In the genomic region with DNA sequence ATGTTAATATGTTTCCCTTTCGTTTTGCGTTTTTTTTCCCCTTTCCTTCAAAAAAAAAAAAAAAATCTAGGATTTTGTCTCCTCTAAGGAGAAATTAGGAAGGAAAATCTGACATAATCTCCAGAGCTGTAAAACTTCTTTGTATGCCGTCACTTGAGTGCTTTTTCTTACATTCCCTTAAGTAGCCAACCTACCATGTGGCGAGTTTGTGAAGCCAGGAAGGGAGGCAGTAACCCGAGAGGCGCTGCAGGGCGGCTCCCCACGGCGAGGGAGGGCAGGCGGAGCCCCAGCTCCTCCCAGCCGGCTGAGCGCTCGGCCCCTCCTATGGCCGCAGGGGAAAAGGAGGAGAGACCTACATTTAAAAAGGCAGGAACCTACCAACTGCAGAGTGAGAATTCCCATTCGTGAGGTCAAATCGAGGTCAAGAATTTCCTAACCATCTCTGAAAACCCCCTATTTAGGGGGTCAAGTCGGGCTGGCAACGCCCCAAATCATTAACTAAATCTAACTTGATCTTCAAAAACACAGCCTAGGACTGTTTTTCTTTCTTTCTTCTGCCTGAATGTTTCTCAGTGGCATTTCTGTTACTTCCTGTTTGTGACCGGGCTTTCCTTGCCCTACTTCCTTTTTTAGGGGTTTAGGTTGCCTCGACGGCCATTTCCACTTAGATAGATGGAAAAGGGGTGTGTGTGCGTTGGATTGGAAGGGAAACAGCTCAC, we compare ENCODE assay signal across 8 cellular contexts.
DNase-seq lines count a peak whose midpoint lies in the region; ATAC-seq and TF ChIP-seq lines count a peak whose summit lies in the region.

No MANE protein-coding gene starts in this region.

- H3K79me2 ChIP-seq in neural progenitor cell (ENCODE audit: low read depth) = no peaks in the 10 kb centered on the region

- peaks cover 15% of the 10 kb centered on the region for H3F3A ChIP-seq in neural progenitor cell (ENCODE audit: low read depth)

- no peaks in the 10 kb centered on the region for H3K36me3 ChIP-seq in RWPE2 (ENCODE audit: low read depth)
- H3K36me3 ChIP-seq in neural progenitor cell = no peaks in the 10 kb centered on the region
- no peaks in the 10 kb centered on the region for H3K36me3 ChIP-seq in subcutaneous abdominal adipose tissue (ENCODE audit: control insufficient read depth in 5 of 5, insufficient read depth in 5 of 5, low read length in 5 of 5)

- H3K27ac Mint-ChIP-seq in neural progenitor cell = peak overlapping the region; percentile 17

- no peaks in the 10 kb centered on the region for H3K27me3 ChIP-seq in RWPE2 (ENCODE audit: insufficient read depth, poor library complexity, severe bottlenecking)
- no peaks in the 10 kb centered on the region for H3K27me3 ChIP-seq in neural progenitor cell
- no peaks in the 10 kb centered on the region for H3K27me3 ChIP-seq in subcutaneous abdominal adipose tissue (ENCODE audit: control insufficient read depth in 5 of 5, insufficient read depth in 4 of 5, low read length in 5 of 5)

- H3K9me3 ChIP-seq in RWPE2 (ENCODE audit: severe bottlenecking) = no peaks in the 10 kb centered on the region
- no peaks in the 10 kb centered on the region for H3K9me3 ChIP-seq in neural progenitor cell (ENCODE audit: low read depth)
- H3K9me3 ChIP-seq in subcutaneous abdominal adipose tissue (ENCODE audit: control insufficient read depth in 5 of 5, low read length in 5 of 5) = no peaks in the 10 kb centered on the region

- peaks cover 3% of the 10 kb centered on the region for H3K9me3 Mint-ChIP-seq in neural progenitor cell

- peak overlapping the region; percentile 44 for H3K4me3 Mint-ChIP-seq in neural progenitor cell

- peaks cover 27% of the 10 kb centered on the region for H3K4me1 Mint-ChIP-seq in neural progenitor cell

- DNase-seq in ELF-1 (ENCODE audit: low read depth, low spot score) (peak; percentile 98), H4 (ENCODE audit: low spot score) (peak; percentile 98), LHCN-M2 (ENCODE audit: low read depth) (peak; percentile 96), RWPE2 (ENCODE audit: low spot score) (peak; percentile 95), foreskin fibroblast (peak; percentile 96 to 98), neural progenitor cell (ENCODE audit: low spot score) (peak; percentile 94)
- DNase-seq in activated gamma-delta T cell treated with anti-CD3 and anti-CD28 coated beads, Interleukin-2, amount 50 U/mL, for 16 hours (ENCODE audit: low read depth) = peak; percentile 42

- no peaks in the 10 kb centered on the region for H4K20me1 ChIP-seq in neural progenitor cell (ENCODE audit: low read depth)

- peaks cover 2% of the 10 kb centered on the region for H3K27me3 Mint-ChIP-seq in neural progenitor cell (ENCODE audit: insufficient read depth, low read depth)

- no peaks in the 10 kb centered on the region for H3K36me3 Mint-ChIP-seq in neural progenitor cell

- peak overlapping the region; percentile 58 for H3K4me2 ChIP-seq in neural progenitor cell

- H3K27ac ChIP-seq in RWPE2 (ENCODE audit: poor library complexity, severe bottlenecking) (peak overlapping the region; percentile 73), neural progenitor cell (no peak overlapping the region), subcutaneous abdominal adipose tissue (ENCODE audit: low read depth, low read length) (peak overlapping the region; percentile 88)

- TF ChIP-seq CTCF in RWPE2 (IDR thresholded peaks at IDR 0.05; ENCODE audit: poor library complexity, severe bottlenecking) (no peak), foreskin fibroblast (IDR thresholded peaks at IDR 0.05; ENCODE audit: low read depth, low read length) (no peak), neural progenitor cell (IDR thresholded peaks at IDR 0.05) (no peak)

- H3K9ac ChIP-seq in neural progenitor cell (no peak overlapping the region), subcutaneous abdominal adipose tissue (ENCODE audit: low read length in 5 of 5) (peak overlapping the region; percentile 31 to 69 (median 51))

- peak; percentile 91 for ATAC-seq in RWPE2 (ENCODE audit: low read depth)

- peak overlapping the region; percentile 83 for H2AFZ ChIP-seq in neural progenitor cell (replicated peaks)

- no peak overlapping the region for H3K4me3 ChIP-seq in RWPE2 (ENCODE audit: severe bottlenecking)
- peak overlapping the region; percentile 3 to 25 for H3K4me3 ChIP-seq in foreskin fibroblast (ENCODE audit: low read depth in 1 of 2, low read length in 2 of 2)
- no peak overlapping the region for H3K4me3 ChIP-seq in neural progenitor cell
- peak overlapping the region; percentile 45 to 68 (median 54) for H3K4me3 ChIP-seq in subcutaneous abdominal adipose tissue (ENCODE audit: low read depth in 1 of 5, low read length in 5 of 5)

- H3K4me1 ChIP-seq in RWPE2 (ENCODE audit: insufficient read depth, poor library complexity, severe bottlenecking) = peaks cover 28% of the 10 kb centered on the region
- H3K4me1 ChIP-seq in neural progenitor cell = peaks cover 19% of the 10 kb centered on the region
- H3K4me1 ChIP-seq in subcutaneous abdominal adipose tissue (ENCODE audit: control insufficient read depth in 5 of 5, insufficient read depth in 5 of 5, low read length in 5 of 5) = peaks cover 0 to 38% (median 27%) of the 10 kb centered on the region in 5 donors

Comparison
In these comparisons a context has a peak if more than half of its experiments do, and no peak if none do; other contexts are left out.
1. DNase-seq: peak in every context shown above with its lines; median percentile 98 in ELF-1; 98 in H4; 97 in foreskin fibroblast; 96 in LHCN-M2; 95 in RWPE2; 94 in neural progenitor cell; 42 in activated gamma-delta T cell treated with anti-CD3 and anti-CD28 coated beads, Interleukin-2, amount 50 U/mL, for 16 hours.
2. H3K4me3 ChIP-seq: peak in foreskin fibroblast (2 of 2) and subcutaneous abdominal adipose tissue (5 of 5); none in RWPE2 (single experiment) and neural progenitor cell (single experiment).